1 cellular context compared by ENCODE assay signal in the genomic region with DNA sequence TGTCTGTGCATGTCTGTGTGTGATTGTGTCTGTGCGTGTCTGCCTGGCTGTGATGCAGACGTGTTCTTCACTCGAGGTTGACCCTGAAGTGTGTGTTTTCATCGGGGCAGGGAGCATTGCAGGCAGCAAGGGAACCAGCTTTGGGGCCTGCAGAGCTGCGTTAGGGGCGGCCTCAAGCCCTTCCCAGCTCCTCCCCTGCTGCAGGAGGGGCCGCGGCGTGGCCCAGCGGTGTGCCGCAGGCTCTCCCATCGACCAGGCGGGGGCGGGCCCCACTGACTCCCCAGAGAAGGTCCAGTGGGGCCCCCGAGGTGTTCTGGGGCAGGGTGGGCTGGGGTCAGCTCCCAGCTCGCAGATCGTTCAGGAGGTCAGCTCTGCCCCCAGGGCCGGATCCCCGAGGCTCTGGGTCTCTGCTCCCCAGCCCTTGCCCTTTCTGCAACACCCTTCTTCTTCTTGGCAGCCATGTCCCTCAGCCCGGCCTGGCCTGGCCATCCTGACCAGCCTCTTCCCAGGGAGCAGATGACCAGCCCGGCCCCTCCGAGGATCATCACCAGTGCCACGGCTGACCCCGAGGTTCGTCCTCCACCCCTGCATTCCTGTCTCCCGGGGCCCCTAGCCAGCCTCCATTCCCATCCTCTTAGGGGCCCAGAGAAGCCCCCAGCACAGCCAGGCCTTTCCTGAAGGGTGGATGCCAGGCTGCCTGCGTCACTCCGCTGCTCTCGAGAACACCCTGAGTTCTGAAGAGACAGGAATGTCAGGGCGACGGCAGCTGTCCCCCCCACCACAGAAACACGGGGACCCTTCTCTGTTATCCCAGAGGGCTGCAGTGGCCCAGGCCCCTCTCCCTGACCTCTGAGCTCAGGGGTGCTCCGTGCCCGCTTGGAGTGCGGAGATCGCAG.
TF ChIP-seq lines count a peak whose summit lies in the region.

No MANE protein-coding gene starts in this region.

TF ChIP-seq in HepG2, 621 proteins besides CTCF, POLR2A, EP300 and RAD21 (continued from another document and continues in another):
- TF ChIP-seq ZNF549 (CRISPR knock-in tag; IDR thresholded peaks at IDR 0.05) (no peak), ZNF678 (CRISPR knock-in tag; IDR thresholded peaks at IDR 0.05) (no peak), SMAD1 (CRISPR knock-in tag; IDR thresholded peaks at IDR 0.05; ENCODE audit: borderline replicate concordance, low read depth) (no peak), ZNF337 (CRISPR knock-in tag; IDR thresholded peaks at IDR 0.05; ENCODE audit: borderline replicate concordance, low read depth) (no peak), ZNF180 (CRISPR knock-in tag; IDR thresholded peaks at IDR 0.05; ENCODE audit: borderline replicate concordance, low read depth) (no peak), PPARG (CRISPR knock-in tag; conservative IDR thresholded peaks at IDR 0.05) (no peak), ZNF263 (CRISPR knock-in tag; IDR thresholded peaks at IDR 0.05) (0 out of 2 replicates have a peak, but pooled peaks have one; percentile 26), TCF7 (IDR thresholded peaks at IDR 0.05; ENCODE audit: low read depth) (no peak), MEIS1 (CRISPR knock-in tag; IDR thresholded peaks at IDR 0.05; ENCODE audit: borderline replicate concordance) (no peak), SPEN (CRISPR knock-in tag; IDR thresholded peaks at IDR 0.05; ENCODE audit: low read depth) (peak; percentile 70; the same call in 1 of the 2 replicates), NBN (conservative IDR thresholded peaks at IDR 0.05) (no peak), EZH2 (conservative IDR thresholded peaks at IDR 0.05; ENCODE audit: low read depth, low read length) (no peak), ZKSCAN1 (IDR thresholded peaks at IDR 0.05; ENCODE audit: low read length) (no peak), ZNF749 (CRISPR knock-in tag; IDR thresholded peaks at IDR 0.05; ENCODE audit: borderline replicate concordance) (no peak), IRF2 (CRISPR knock-in tag; IDR thresholded peaks at IDR 0.05) (no peak), SETDB1 (CRISPR knock-in tag; IDR thresholded peaks at IDR 0.05; ENCODE audit: borderline replicate concordance) (no peak), TSC22D2 (CRISPR knock-in tag; IDR thresholded peaks at IDR 0.05; ENCODE audit: borderline replicate concordance) (peak; percentile 62; the same call in 1 of the 2 replicates), ZNF619 (CRISPR knock-in tag; IDR thresholded peaks at IDR 0.05) (no peak; the same call in 1 of the 2 replicates), ZNF839 (CRISPR knock-in tag; IDR thresholded peaks at IDR 0.05; ENCODE audit: borderline replicate concordance) (no peak), ZNF121 (CRISPR knock-in tag; IDR thresholded peaks at IDR 0.05) (no peak), ZNF10 (CRISPR knock-in tag; IDR thresholded peaks at IDR 0.05; ENCODE audit: borderline replicate concordance, low read depth) (no peak), ZBTB7A (CRISPR knock-in tag; IDR thresholded peaks at IDR 0.05) (no peak), SMARCC2 (IDR thresholded peaks at IDR 0.05) (no peak), ZFP37 (CRISPR knock-in tag; IDR thresholded peaks at IDR 0.05; ENCODE audit: borderline replicate concordance) (0 out of 2 replicates have a peak, but pooled peaks have one; percentile 21), ZFY (CRISPR knock-in tag; IDR thresholded peaks at IDR 0.05) (peak; percentile 61), JUNB (CRISPR knock-in tag; IDR thresholded peaks at IDR 0.05; ENCODE audit: borderline replicate concordance) (no peak), TCF12 (IDR thresholded peaks at IDR 0.05) (no peak), TCF12 (CRISPR knock-in tag; IDR thresholded peaks at IDR 0.05) (no peak), ZNF644 (CRISPR knock-in tag; IDR thresholded peaks at IDR 0.05; ENCODE audit: low read depth) (no peak), SMC3 (IDR thresholded peaks at IDR 0.05; ENCODE audit: low read length) (no peak), PRPF4 (IDR thresholded peaks at IDR 0.05; ENCODE audit: low read depth, low read length, poor library complexity, severe bottlenecking) (no peak), TARDBP (CRISPR knock-in tag; IDR thresholded peaks at IDR 0.05) (no peak), NCOA5 (CRISPR knock-in tag; IDR thresholded peaks at IDR 0.05) (no peak), ZNF747 (CRISPR knock-in tag; IDR thresholded peaks at IDR 0.05; ENCODE audit: borderline replicate concordance) (no peak), KMT2A (CRISPR knock-in tag; IDR thresholded peaks at IDR 0.05) (no peak), ATF1 (CRISPR knock-in tag; IDR thresholded peaks at IDR 0.05) (no peak), KDM4B (CRISPR knock-in tag; IDR thresholded peaks at IDR 0.05) (no peak), HOXA7 (CRISPR knock-in tag; IDR thresholded peaks at IDR 0.05) (no peak), REL (CRISPR knock-in tag; conservative IDR thresholded peaks at IDR 0.05) (no peak)
- TF ChIP-seq, protein P1, sequence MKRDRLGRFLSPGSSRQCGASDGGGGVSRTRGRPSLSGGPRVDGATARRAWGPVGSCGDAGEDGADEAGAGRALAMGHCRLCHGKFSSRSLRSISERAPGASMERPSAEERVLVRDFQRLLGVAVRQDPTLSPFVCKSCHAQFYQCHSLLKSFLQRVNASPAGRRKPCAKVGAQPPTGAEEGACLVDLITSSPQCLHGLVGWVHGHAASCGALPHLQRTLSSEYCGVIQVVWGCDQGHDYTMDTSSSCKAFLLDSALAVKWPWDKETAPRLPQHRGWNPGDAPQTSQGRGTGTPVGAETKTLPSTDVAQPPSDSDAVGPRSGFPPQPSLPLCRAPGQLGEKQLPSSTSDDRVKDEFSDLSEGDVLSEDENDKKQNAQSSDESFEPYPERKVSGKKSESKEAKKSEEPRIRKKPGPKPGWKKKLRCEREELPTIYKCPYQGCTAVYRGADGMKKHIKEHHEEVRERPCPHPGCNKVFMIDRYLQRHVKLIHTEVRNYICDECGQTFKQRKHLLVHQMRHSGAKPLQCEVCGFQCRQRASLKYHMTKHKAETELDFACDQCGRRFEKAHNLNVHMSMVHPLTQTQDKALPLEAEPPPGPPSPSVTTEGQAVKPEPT (CRISPR knock-in tag; IDR thresholded peaks at IDR 0.05; ENCODE audit: low read depth) = no peak
- TF ChIP-seq, protein P2, sequence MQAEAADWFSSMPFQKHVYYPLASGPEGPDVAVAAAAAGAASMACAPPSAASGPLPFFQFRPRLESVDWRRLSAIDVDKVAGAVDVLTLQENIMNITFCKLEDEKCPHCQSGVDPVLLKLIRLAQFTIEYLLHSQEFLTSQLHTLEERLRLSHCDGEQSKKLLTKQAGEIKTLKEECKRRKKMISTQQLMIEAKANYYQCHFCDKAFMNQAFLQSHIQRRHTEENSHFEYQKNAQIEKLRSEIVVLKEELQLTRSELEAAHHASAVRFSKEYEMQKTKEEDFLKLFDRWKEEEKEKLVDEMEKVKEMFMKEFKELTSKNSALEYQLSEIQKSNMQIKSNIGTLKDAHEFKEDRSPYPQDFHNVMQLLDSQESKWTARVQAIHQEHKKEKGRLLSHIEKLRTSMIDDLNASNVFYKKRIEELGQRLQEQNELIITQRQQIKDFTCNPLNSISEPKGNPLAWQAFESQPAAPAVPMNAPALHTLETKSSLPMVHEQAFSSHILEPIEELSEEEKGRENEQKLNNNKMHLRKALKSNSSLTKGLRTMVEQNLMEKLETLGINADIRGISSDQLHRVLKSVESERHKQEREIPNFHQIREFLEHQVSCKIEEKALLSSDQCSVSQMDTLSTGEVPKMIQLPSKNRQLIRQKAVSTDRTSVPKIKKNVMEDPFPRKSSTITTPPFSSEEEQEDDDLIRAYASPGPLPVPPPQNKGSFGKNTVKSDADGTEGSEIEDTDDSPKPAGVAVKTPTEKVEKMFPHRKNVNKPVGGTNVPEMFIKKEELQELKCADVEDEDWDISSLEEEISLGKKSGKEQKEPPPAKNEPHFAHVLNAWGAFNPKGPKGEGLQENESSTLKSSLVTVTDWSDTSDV (CRISPR knock-in tag; IDR thresholded peaks at IDR 0.05) = 0 out of 2 replicates have a peak, but pooled peaks have one; percentile 31
- TF ChIP-seq, protein P3, sequence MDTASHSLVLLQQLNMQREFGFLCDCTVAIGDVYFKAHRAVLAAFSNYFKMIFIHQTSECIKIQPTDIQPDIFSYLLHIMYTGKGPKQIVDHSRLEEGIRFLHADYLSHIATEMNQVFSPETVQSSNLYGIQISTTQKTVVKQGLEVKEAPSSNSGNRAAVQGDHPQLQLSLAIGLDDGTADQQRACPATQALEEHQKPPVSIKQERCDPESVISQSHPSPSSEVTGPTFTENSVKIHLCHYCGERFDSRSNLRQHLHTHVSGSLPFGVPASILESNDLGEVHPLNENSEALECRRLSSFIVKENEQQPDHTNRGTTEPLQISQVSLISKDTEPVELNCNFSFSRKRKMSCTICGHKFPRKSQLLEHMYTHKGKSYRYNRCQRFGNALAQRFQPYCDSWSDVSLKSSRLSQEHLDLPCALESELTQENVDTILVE (CRISPR knock-in tag; IDR thresholded peaks at IDR 0.05) = no peak
- TF ChIP-seq, protein P4, sequence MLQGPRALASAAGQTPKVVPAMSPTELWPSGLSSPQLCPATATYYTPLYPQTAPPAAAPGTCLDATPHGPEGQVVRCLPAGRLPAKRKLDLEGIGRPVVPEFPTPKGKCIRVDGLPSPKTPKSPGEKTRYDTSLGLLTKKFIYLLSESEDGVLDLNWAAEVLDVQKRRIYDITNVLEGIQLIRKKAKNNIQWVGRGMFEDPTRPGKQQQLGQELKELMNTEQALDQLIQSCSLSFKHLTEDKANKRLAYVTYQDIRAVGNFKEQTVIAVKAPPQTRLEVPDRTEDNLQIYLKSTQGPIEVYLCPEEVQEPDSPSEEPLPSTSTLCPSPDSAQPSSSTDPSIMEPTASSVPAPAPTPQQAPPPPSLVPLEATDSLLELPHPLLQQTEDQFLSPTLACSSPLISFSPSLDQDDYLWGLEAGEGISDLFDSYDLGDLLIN (CRISPR knock-in tag; IDR thresholded peaks at IDR 0.05; ENCODE audit: borderline replicate concordance) = no peak
- TF ChIP-seq, protein P5, sequence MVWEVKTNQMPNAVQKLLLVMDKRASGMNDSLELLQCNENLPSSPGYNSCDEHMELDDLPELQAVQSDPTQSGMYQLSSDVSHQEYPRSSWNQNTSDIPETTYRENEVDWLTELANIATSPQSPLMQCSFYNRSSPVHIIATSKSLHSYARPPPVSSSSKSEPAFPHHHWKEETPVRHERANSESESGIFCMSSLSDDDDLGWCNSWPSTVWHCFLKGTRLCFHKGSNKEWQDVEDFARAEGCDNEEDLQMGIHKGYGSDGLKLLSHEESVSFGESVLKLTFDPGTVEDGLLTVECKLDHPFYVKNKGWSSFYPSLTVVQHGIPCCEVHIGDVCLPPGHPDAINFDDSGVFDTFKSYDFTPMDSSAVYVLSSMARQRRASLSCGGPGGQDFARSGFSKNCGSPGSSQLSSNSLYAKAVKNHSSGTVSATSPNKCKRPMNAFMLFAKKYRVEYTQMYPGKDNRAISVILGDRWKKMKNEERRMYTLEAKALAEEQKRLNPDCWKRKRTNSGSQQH (CRISPR knock-in tag; IDR thresholded peaks at IDR 0.05; ENCODE audit: low read depth) = no peak
- TF ChIP-seq, protein P6, sequence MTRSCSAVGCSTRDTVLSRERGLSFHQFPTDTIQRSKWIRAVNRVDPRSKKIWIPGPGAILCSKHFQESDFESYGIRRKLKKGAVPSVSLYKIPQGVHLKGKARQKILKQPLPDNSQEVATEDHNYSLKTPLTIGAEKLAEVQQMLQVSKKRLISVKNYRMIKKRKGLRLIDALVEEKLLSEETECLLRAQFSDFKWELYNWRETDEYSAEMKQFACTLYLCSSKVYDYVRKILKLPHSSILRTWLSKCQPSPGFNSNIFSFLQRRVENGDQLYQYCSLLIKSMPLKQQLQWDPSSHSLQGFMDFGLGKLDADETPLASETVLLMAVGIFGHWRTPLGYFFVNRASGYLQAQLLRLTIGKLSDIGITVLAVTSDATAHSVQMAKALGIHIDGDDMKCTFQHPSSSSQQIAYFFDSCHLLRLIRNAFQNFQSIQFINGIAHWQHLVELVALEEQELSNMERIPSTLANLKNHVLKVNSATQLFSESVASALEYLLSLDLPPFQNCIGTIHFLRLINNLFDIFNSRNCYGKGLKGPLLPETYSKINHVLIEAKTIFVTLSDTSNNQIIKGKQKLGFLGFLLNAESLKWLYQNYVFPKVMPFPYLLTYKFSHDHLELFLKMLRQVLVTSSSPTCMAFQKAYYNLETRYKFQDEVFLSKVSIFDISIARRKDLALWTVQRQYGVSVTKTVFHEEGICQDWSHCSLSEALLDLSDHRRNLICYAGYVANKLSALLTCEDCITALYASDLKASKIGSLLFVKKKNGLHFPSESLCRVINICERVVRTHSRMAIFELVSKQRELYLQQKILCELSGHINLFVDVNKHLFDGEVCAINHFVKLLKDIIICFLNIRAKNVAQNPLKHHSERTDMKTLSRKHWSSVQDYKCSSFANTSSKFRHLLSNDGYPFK (CRISPR knock-in tag; IDR thresholded peaks at IDR 0.05; ENCODE audit: borderline replicate concordance) = no peak
- TF ChIP-seq, protein P7, sequence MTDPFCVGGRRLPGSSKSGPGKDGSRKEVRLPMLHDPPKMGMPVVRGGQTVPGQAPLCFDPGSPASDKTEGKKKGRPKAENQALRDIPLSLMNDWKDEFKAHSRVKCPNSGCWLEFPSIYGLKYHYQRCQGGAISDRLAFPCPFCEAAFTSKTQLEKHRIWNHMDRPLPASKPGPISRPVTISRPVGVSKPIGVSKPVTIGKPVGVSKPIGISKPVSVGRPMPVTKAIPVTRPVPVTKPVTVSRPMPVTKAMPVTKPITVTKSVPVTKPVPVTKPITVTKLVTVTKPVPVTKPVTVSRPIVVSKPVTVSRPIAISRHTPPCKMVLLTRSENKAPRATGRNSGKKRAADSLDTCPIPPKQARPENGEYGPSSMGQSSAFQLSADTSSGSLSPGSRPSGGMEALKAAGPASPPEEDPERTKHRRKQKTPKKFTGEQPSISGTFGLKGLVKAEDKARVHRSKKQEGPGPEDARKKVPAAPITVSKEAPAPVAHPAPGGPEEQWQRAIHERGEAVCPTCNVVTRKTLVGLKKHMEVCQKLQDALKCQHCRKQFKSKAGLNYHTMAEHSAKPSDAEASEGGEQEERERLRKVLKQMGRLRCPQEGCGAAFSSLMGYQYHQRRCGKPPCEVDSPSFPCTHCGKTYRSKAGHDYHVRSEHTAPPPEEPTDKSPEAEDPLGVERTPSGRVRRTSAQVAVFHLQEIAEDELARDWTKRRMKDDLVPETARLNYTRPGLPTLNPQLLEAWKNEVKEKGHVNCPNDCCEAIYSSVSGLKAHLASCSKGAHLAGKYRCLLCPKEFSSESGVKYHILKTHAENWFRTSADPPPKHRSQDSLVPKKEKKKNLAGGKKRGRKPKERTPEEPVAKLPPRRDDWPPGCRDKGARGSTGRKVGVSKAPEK (CRISPR knock-in tag; IDR thresholded peaks at IDR 0.05; ENCODE audit: borderline replicate concordance) = 0 out of 2 replicates have a peak, but pooled peaks have one; percentile 22
